In the genomic region with DNA sequence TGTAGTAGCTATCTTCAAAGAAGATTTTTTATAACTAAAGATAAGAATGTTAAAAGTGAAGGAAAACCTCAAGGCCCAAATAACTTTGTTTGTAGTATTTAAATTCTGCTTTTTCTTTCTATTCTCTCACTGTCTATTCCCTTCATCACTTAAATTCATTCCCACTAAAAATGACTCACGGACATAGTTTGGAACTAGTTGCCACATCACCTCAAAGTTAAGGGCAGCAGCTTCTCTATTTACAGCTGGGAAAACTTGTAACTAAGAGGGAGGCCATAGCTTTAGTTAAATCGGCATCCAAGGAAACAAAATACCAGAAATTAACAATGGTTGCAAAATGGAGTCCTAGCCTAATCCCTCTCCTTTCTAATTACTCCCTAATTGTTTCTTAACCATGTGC, we compare ENCODE assay signal across 18 cellular contexts.
"Had no signal": no experiment of that assay in that cellular context is flagged by ENCODE, and none has a peak within 500 bp of the region (broad histone marks: within the 10 kb centered on the region; RNA-seq: fewer than 3 reads in every experiment).

No MANE protein-coding gene starts in this region.

- H3K9me3 ChIP-seq: testis had no signal

- ATAC-seq: activated naive CD4-positive, alpha-beta T cell treated with anti-CD3 and anti-CD28 coated beads, Interleukin-2, amount 50 U/mL, for 72 hours; natural killer cell; sciatic nerve; stimulated activated memory B cell treated with anti-CD40 and anti-IgM and Interleukin-4, amounts not matched to agents 10 μg/mL and 1 μg/mL and 100 μg/mL, for 72 hours; T-helper 17 cell had no signal

- H3K36me3 ChIP-seq: brain microvascular endothelial cell, WERI-Rb-1 had no signal

- H3K27me3 Mint-ChIP-seq: central memory CD8-positive, alpha-beta T cell; memory B cell; stimulated activated memory B cell treated with anti-CD40 and anti-IgM and Interleukin-4, amounts not matched to agents 10 μg/mL and 1 μg/mL and 100 μg/mL, for 72 hours; T-helper 17 cell; type B pancreatic cell had no signal

- H3K27ac ChIP-seq: brain microvascular endothelial cell, coronary artery, testis, WERI-Rb-1 had no signal

- H3K36me3 Mint-ChIP-seq: activated naive CD4-positive, alpha-beta T cell treated with anti-CD3 and anti-CD28 coated beads, Interleukin-2, amount 50 U/mL, for 72 hours; memory B cell; natural killer cell; stimulated activated memory B cell treated with anti-CD40 and anti-IgM and Interleukin-4, amounts not matched to agents 10 μg/mL and 1 μg/mL and 100 μg/mL, for 72 hours; type B pancreatic cell had no signal

- DNase-seq: activated CD4-positive, alpha-beta T cell treated with anti-CD3 and anti-CD28 coated beads for 1 hour; activated gamma-delta T cell treated with Interleukin-2 at 50 U/mL for 16 hours; activated T-cell treated with anti-CD3 and anti-CD28 coated beads for 4 hours; amniotic stem cell; brain microvascular endothelial cell; natural killer cell; stimulated activated CD4-positive, alpha-beta T cell treated with anti-CD3 and anti-CD28 coated beads, Interleukin-4, amount 100 ng/mL, for 4 hours; T-helper 17 cell; testis; WERI-Rb-1 had no signal

- H3K27ac Mint-ChIP-seq: activated naive CD4-positive, alpha-beta T cell treated with anti-CD3 and anti-CD28 coated beads, Interleukin-2, amount 50 U/mL, for 72 hours; activated T-helper 1 cell treated with anti-CD3 and anti-CD28 coated beads, Interleukin-12 subunit alpha, Interleukin-12 subunit beta, Interleukin-2, Interleukin-4 antibody, amounts not matched to agents 30 ng/mL and 10 ng/mL and 1 ng/mL, durations not matched to agents 14 hours and 24 hours and 36 hours; memory B cell; natural killer cell; stimulated activated memory B cell treated with anti-CD40 and anti-IgM and Interleukin-4, amounts not matched to agents 10 μg/mL and 1 μg/mL and 100 μg/mL, for 72 hours; T-helper 17 cell; type B pancreatic cell had no signal

- H3K9me3 Mint-ChIP-seq: activated naive CD4-positive, alpha-beta T cell treated with anti-CD3 and anti-CD28 coated beads, Interleukin-2, amount 50 U/mL, for 72 hours; activated T-helper 1 cell treated with anti-CD3 and anti-CD28 coated beads, Interleukin-12 subunit alpha, Interleukin-12 subunit beta, Interleukin-2, Interleukin-4 antibody, amounts not matched to agents 30 ng/mL and 10 ng/mL and 1 ng/mL, durations not matched to agents 14 hours and 24 hours and 36 hours; memory B cell; stimulated activated memory B cell treated with anti-CD40 and anti-IgM and Interleukin-4, amounts not matched to agents 10 μg/mL and 1 μg/mL and 100 μg/mL, for 72 hours; type B pancreatic cell had no signal

- H3K4me3 Mint-ChIP-seq: activated T-helper 1 cell treated with anti-CD3 and anti-CD28 coated beads, Interleukin-12 subunit alpha, Interleukin-12 subunit beta, Interleukin-2, Interleukin-4 antibody, amounts not matched to agents 30 ng/mL and 10 ng/mL and 1 ng/mL, durations not matched to agents 14 hours and 24 hours and 36 hours; central memory CD8-positive, alpha-beta T cell; memory B cell; natural killer cell; stimulated activated memory B cell treated with anti-CD40 and anti-IgM and Interleukin-4, amounts not matched to agents 10 μg/mL and 1 μg/mL and 100 μg/mL, for 72 hours; T-helper 17 cell; type B pancreatic cell had no signal

- H3K4me1 Mint-ChIP-seq: central memory CD8-positive, alpha-beta T cell; memory B cell; natural killer cell; stimulated activated memory B cell treated with anti-CD40 and anti-IgM and Interleukin-4, amounts not matched to agents 10 μg/mL and 1 μg/mL and 100 μg/mL, for 72 hours; T-helper 17 cell had no signal

- H3K4me1 ChIP-seq: testis had no signal

- H3K27me3 ChIP-seq: brain microvascular endothelial cell, testis had no signal

- H3K4me3 ChIP-seq: coronary artery, testis had no signal
